13 cellular contexts compared by ENCODE assay signal in the genomic region with DNA sequence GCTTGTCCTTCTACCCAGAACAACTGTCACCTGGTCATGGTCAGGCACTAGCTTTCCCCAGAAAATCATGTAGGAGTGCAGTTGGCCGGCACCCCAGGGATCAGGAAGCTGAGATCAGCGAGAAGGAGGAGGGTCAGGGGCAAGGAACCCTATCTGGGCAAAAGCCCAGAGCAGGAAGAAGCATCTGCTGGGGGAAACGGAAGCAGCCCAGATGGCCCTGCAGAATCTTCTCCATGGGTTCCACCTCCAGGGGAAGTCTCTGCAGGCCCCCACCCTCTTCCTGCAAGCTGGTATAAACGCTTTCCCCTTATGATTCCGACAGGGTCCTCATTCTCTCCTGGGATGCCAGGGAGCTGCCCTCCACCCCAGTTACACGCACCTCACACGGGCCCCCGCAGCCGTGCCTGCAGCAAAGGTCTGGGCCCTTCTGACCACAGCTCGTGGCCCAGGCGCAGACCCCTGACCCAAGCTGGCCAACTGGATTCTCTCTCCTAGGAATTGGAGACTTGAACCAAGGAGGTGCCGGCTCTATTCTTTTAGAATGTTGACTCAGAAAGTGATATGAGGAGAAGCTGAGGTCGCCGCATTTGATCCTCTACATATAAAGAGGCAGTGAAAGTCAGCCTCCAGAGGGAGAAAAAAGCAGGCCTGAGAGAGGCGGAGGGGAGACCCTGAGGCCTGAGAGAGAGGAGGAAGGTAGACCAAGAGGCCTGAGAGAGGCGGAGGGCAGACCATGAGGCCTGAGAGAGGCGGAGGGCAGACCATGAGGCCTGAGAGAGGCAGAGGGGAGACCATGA.
DNase-seq lines count a peak whose midpoint lies in the region; ATAC-seq and TF ChIP-seq lines count a peak whose summit lies in the region.
"Had no signal": no experiment of that assay in that cellular context is flagged by ENCODE, and none has a peak within 500 bp of the region (broad histone marks: within the 10 kb centered on the region; RNA-seq: fewer than 3 reads in every experiment).

No MANE protein-coding gene starts in this region.

- peak overlapping the region; percentile 35 to 44 for H3K27ac ChIP-seq in uterus

- H3K9me3 ChIP-seq in mucosa of stomach (ENCODE audit: control insufficient read depth, low read length) (no peaks in the 10 kb centered on the region), uterus (no peaks in the 10 kb centered on the region)

- H3K36me3 ChIP-seq in mucosa of stomach (ENCODE audit: control insufficient read depth, insufficient read depth, low read length) (no peaks in the 10 kb centered on the region), uterus (no peaks in the 10 kb centered on the region)

- no peaks in the 10 kb centered on the region for H3K27me3 Mint-ChIP-seq in activated naive CD8-positive, alpha-beta T cell treated with anti-CD3 and anti-CD28 coated beads, Interleukin-2, amount 50 U/mL, for 24 hours
- H3K27me3 Mint-ChIP-seq in activated naive CD8-positive, alpha-beta T cell treated with anti-CD3 and anti-CD28 coated beads for 36 hours: no peaks in the 10 kb centered on the region
- peaks cover 7% of the 10 kb centered on the region for H3K27me3 Mint-ChIP-seq in endothelial cell (ENCODE audit: unreplicated experiment)
- H3K27me3 Mint-ChIP-seq: stimulated activated naive CD8-positive, alpha-beta T cell treated with anti-CD3 and anti-CD28 coated beads, Interleukin-15, Interleukin-2, amounts not matched to agents 100 ng/mL and 50 ng/mL, for 24 hours had no signal

- H3K27me3 ChIP-seq in mucosa of stomach (ENCODE audit: control insufficient read depth, insufficient read depth, low read length) (no peaks in the 10 kb centered on the region), uterus (no peaks in the 10 kb centered on the region)

- H3K4me3 Mint-ChIP-seq in activated naive CD8-positive, alpha-beta T cell treated with anti-CD3 and anti-CD28 coated beads, Interleukin-2, amount 50 U/mL, for 24 hours: peak overlapping the region; percentile 54
- H3K4me3 Mint-ChIP-seq in activated naive CD8-positive, alpha-beta T cell treated with anti-CD3 and anti-CD28 coated beads for 36 hours: no peak overlapping the region
- H3K4me3 Mint-ChIP-seq in endothelial cell (ENCODE audit: unreplicated experiment): no peak overlapping the region
- H3K4me3 Mint-ChIP-seq: stimulated activated naive CD8-positive, alpha-beta T cell treated with anti-CD3 and anti-CD28 coated beads, Interleukin-15, Interleukin-2, amounts not matched to agents 100 ng/mL and 50 ng/mL, for 24 hours had no signal

- no peak for DNase-seq in activated naive CD8-positive, alpha-beta T cell treated with anti-CD3 and anti-CD28 coated beads, Interleukin-2, amount 50 U/mL, for 24 hours
- DNase-seq in activated naive CD8-positive, alpha-beta T cell treated with anti-CD3 and anti-CD28 coated beads for 36 hours: no peak
- DNase-seq in endothelial cell (ENCODE audit: low spot score) (no peak), uterus (peak; percentile 53 to 57), germinal center (ENCODE audit: low spot score) (no peak)
- no peak for DNase-seq in activated CD4-positive, CD25-positive, alpha-beta regulatory T cell treated with anti-CD3 and anti-CD28 coated beads, Interleukin-2, amount 50 U/mL, for 72 hours
- DNase-seq: activated CD4-positive, alpha-beta T cell treated with anti-CD3 and anti-CD28 coated beads, Interleukin-2, amount 50 U/mL, for 4 hours; amniotic stem cell; NCI-H1092 treated with DMSO at 0.1 percent for 48 hours; NCI-H774 had no signal

- peaks cover 62% of the 10 kb centered on the region for H3K4me1 ChIP-seq in mucosa of stomach (ENCODE audit: control insufficient read depth, insufficient read depth, low read length)
- H3K4me1 ChIP-seq in uterus: peaks cover 16 to 44% of the 10 kb centered on the region in 2 donors

- TF ChIP-seq CTCF in endothelial cell (IDR thresholded peaks at IDR 0.05; ENCODE audit: unreplicated experiment) (no peak), uterus (IDR thresholded peaks at IDR 0.05) (no peak)

- H3K4me1 Mint-ChIP-seq in activated naive CD8-positive, alpha-beta T cell treated with anti-CD3 and anti-CD28 coated beads, Interleukin-2, amount 50 U/mL, for 24 hours: peaks cover 12% of the 10 kb centered on the region
- no peaks in the 10 kb centered on the region for H3K4me1 Mint-ChIP-seq in activated naive CD8-positive, alpha-beta T cell treated with anti-CD3 and anti-CD28 coated beads for 36 hours
- H3K4me1 Mint-ChIP-seq in endothelial cell (ENCODE audit: unreplicated experiment): peaks cover 44% of the 10 kb centered on the region

- no peaks in the 10 kb centered on the region for H3K9me3 Mint-ChIP-seq in activated naive CD8-positive, alpha-beta T cell treated with anti-CD3 and anti-CD28 coated beads, Interleukin-2, amount 50 U/mL, for 24 hours
- no peaks in the 10 kb centered on the region for H3K9me3 Mint-ChIP-seq in activated naive CD8-positive, alpha-beta T cell treated with anti-CD3 and anti-CD28 coated beads for 36 hours
- no peaks in the 10 kb centered on the region for H3K9me3 Mint-ChIP-seq in endothelial cell (ENCODE audit: unreplicated experiment)
- H3K9me3 Mint-ChIP-seq: stimulated activated naive CD8-positive, alpha-beta T cell treated with anti-CD3 and anti-CD28 coated beads, Interleukin-15, Interleukin-2, amounts not matched to agents 100 ng/mL and 50 ng/mL, for 24 hours had no signal

- intact Hi-C loops in uterus (cut with DNase I; ENCODE audit: low total_unique reads): no loop called here

- ATAC-seq in activated naive CD8-positive, alpha-beta T cell treated with anti-CD3 and anti-CD28 coated beads, Interleukin-2, amount 50 U/mL, for 24 hours: no peak
- ATAC-seq in GM18858 (IDR thresholded peaks at IDR 0.05; ENCODE audit: unreplicated experiment): no peak

- peak overlapping the region; percentile 54 for H3K27ac Mint-ChIP-seq in activated naive CD8-positive, alpha-beta T cell treated with anti-CD3 and anti-CD28 coated beads, Interleukin-2, amount 50 U/mL, for 24 hours
- no peak overlapping the region for H3K27ac Mint-ChIP-seq in activated naive CD8-positive, alpha-beta T cell treated with anti-CD3 and anti-CD28 coated beads for 36 hours
- peak overlapping the region; percentile 88 for H3K27ac Mint-ChIP-seq in endothelial cell (ENCODE audit: unreplicated experiment)
- H3K27ac Mint-ChIP-seq: stimulated activated naive CD8-positive, alpha-beta T cell treated with anti-CD3 and anti-CD28 coated beads, Interleukin-15, Interleukin-2, amounts not matched to agents 100 ng/mL and 50 ng/mL, for 24 hours had no signal

- H3K9ac ChIP-seq in mucosa of stomach (ENCODE audit: low read length): peak overlapping the region; percentile 26

- TF ChIP-seq POLR2A in uterus (IDR thresholded peaks at IDR 0.05): no peak

- H3K36me3 Mint-ChIP-seq in activated naive CD8-positive, alpha-beta T cell treated with anti-CD3 and anti-CD28 coated beads, Interleukin-2, amount 50 U/mL, for 24 hours (ENCODE audit: low read depth): no peaks in the 10 kb centered on the region
- no peaks in the 10 kb centered on the region for H3K36me3 Mint-ChIP-seq in activated naive CD8-positive, alpha-beta T cell treated with anti-CD3 and anti-CD28 coated beads for 36 hours
- peaks cover 4% of the 10 kb centered on the region for H3K36me3 Mint-ChIP-seq in endothelial cell (ENCODE audit: low read depth, unreplicated experiment)

- H3K4me3 ChIP-seq in mucosa of stomach (ENCODE audit: low read length): no peak overlapping the region
- H3K4me3 ChIP-seq in uterus: no peak overlapping the region

Comparison
In these comparisons a context has a peak if more than half of its experiments do, and no peak if none do; other contexts are left out.
1. DNase-seq: peak in uterus (2 of 2); none in activated naive CD8-positive, alpha-beta T cell treated with anti-CD3 and anti-CD28 coated beads, Interleukin-2, amount 50 U/mL, for 24 hours (single experiment), activated naive CD8-positive, alpha-beta T cell treated with anti-CD3 and anti-CD28 coated beads for 36 hours (single experiment), endothelial cell (single experiment), germinal center (single experiment) and activated CD4-positive, CD25-positive, alpha-beta regulatory T cell treated with anti-CD3 and anti-CD28 coated beads, Interleukin-2, amount 50 U/mL, for 72 hours (single experiment).